9 cellular contexts compared by ENCODE assay signal in the genomic region with DNA sequence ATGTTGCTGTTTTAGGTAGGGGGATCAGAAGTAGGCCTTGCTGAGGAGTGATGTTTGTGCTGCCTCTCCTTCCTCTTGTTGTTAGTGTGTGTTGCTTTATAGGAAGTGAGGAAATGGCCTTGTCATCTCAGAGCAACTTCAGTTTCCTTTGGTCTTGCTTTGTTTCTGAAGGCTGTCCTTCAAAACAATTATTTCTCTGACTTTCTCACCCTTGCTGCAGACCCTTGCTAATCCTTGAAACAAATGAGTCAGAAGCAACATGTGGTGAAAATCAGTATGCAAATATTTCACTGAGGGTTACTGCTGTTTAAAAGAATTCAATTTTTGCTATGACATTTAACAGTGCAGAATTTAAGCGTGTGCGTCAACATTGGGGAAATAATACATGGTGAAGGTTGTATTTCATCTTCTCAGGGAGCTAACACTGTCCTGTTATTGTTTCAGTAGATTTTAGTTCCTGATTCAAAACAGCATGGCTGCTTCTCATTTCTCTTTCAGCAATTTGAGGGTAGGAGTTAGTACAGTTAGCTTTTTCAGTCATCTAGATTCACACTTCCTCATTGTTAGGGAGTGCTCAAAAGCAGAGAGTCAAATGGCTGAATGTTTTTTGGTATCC. TPM values are rescaled to one million over a fixed set of nuclear protein-coding genes. Genes with fewer than 3 reads are reported as not detected.
DNase-seq lines count a peak whose midpoint lies in the region; ATAC-seq and TF ChIP-seq lines count a peak whose summit lies in the region.
"Had no signal": no experiment of that assay in that cellular context is flagged by ENCODE, and none has a peak within 500 bp of the region (broad histone marks: within the 10 kb centered on the region; RNA-seq: fewer than 3 reads in every experiment).

No MANE protein-coding gene starts in this region.

- H3K27ac Mint-ChIP-seq in activated naive CD8-positive, alpha-beta T cell treated with anti-CD3 and anti-CD28 coated beads for 36 hours = peak overlapping the region; percentile 55

- CTCF ChIA-PET in A673 (lab: Charles Lee) = no interaction called here

- peak; percentile 86 for DNase-seq in CD1c-positive myeloid dendritic cell (ENCODE audit: extremely low spot score)
- no peak for DNase-seq in activated naive CD8-positive, alpha-beta T cell treated with anti-CD3 and anti-CD28 coated beads for 36 hours
- DNase-seq in pons (ENCODE audit: low spot score) = peak; percentile 53
- DNase-seq in coronary artery (ENCODE audit: low spot score) = no peak
- no peak for DNase-seq in A673 (ENCODE audit: low spot score)
- DNase-seq in stimulated activated CD4-positive, alpha-beta T cell treated with anti-CD3 and anti-CD28 coated beads, Interleukin-1b, Interleukin-23, amount 100 ng/mL, for 48 hours = no peak

- peaks cover 23% of the 10 kb centered on the region for H3K4me1 Mint-ChIP-seq in activated naive CD8-positive, alpha-beta T cell treated with anti-CD3 and anti-CD28 coated beads for 36 hours
- H3K4me1 Mint-ChIP-seq: central memory CD8-positive, alpha-beta T cell had no signal

- H3K4me1 ChIP-seq in A673 (ENCODE audit: insufficient read depth, low read length, poor library complexity, severe bottlenecking) = peaks cover 3% of the 10 kb centered on the region

- no peak overlapping the region for H3K4me3 Mint-ChIP-seq in activated naive CD8-positive, alpha-beta T cell treated with anti-CD3 and anti-CD28 coated beads for 36 hours
- H3K4me3 Mint-ChIP-seq: central memory CD8-positive, alpha-beta T cell had no signal

- H3K4me3 ChIP-seq in coronary artery = no peak overlapping the region
- H3K4me3 ChIP-seq in A673 (ENCODE audit: low read depth, low read length, poor library complexity, severe bottlenecking) = no peak overlapping the region

- H3K27ac ChIP-seq in coronary artery (peak overlapping the region in 1 of 2 donors; percentile 63), A673 (ENCODE audit: low read depth, low read length, poor library complexity, severe bottlenecking) (no peak overlapping the region)

- no peaks in the 10 kb centered on the region for H3K9me3 Mint-ChIP-seq in activated naive CD8-positive, alpha-beta T cell treated with anti-CD3 and anti-CD28 coated beads for 36 hours
- H3K9me3 Mint-ChIP-seq: central memory CD8-positive, alpha-beta T cell had no signal

- no peaks in the 10 kb centered on the region for H3K36me3 ChIP-seq in A673 (ENCODE audit: insufficient read depth, low read length, poor library complexity, severe bottlenecking)

- no peaks in the 10 kb centered on the region for H3K27me3 ChIP-seq in A673 (replicated peaks; ENCODE audit: insufficient read depth, low read depth, low read length, poor library complexity)

- no TSS peak for BruUV-seq in A673 (replicated peaks; lab: Mats Ljungman, UMichigan)

- POLR2A ChIA-PET in A673 (lab: Charles Lee; ENCODE audit: low non-redundant PET) = no interaction called here

- H3K9me3 ChIP-seq in A673 (ENCODE audit: low read depth, low read length, poor library complexity, severe bottlenecking) = no peaks in the 10 kb centered on the region

- intact Hi-C loops in A673 (cut with micrococcal nuclease; ENCODE audit: unreplicated experiment) = no loop called here

- ATAC-seq in GM19438 (IDR thresholded peaks at IDR 0.05; ENCODE audit: low read depth, unreplicated experiment) (peak; percentile 87), HG03378 (IDR thresholded peaks at IDR 0.05; ENCODE audit: unreplicated experiment) (peak; percentile 92)

- H3K27me3 Mint-ChIP-seq in activated naive CD8-positive, alpha-beta T cell treated with anti-CD3 and anti-CD28 coated beads for 36 hours = no peaks in the 10 kb centered on the region
- H3K27me3 Mint-ChIP-seq: central memory CD8-positive, alpha-beta T cell had no signal

- TF ChIP-seq CTCF in coronary artery (IDR thresholded peaks at IDR 0.05) (no peak), A673 (conservative IDR thresholded peaks at IDR 0.05; ENCODE audit: low read depth, low read length) (no peak)

- peaks cover 16% of the 10 kb centered on the region for H3K36me3 Mint-ChIP-seq in activated naive CD8-positive, alpha-beta T cell treated with anti-CD3 and anti-CD28 coated beads for 36 hours

RNA-seq across cellular contexts. Expression of a gene that starts 13.8 kb away (rescaled TPM):
- 1 to 10 TPM; 2.1 to 2.3 TPM for total RNA-seq in activated naive CD8-positive, alpha-beta T cell treated with anti-CD3 and anti-CD28 coated beads for 36 hours
- total RNA-seq in A673 (2021) = 0.82 and 1.0 TPM in 2 replicates

Comparison
In these comparisons a context has a peak if more than half of its experiments do, and no peak if none do; other contexts are left out.
1. DNase-seq: peak in CD1c-positive myeloid dendritic cell (single experiment) and pons (single experiment); none in activated naive CD8-positive, alpha-beta T cell treated with anti-CD3 and anti-CD28 coated beads for 36 hours (single experiment), coronary artery (single experiment), A673 (single experiment) and stimulated activated CD4-positive, alpha-beta T cell treated with anti-CD3 and anti-CD28 coated beads, Interleukin-1b, Interleukin-23, amount 100 ng/mL, for 48 hours (single experiment).